10 cellular contexts compared by ENCODE assay signal in genomic region chr6:24431045-24431451, GRCh38. TPM values are rescaled to one million over a fixed set of nuclear protein-coding genes. Genes with fewer than 3 reads are reported as not detected.
A peak's percentile ranks its signal among the peaks of the same experiment; 100 is the strongest.
DNase-seq lines count a peak whose midpoint lies in the region; ATAC-seq and TF ChIP-seq lines count a peak whose summit lies in the region.
"Had no signal": no experiment of that assay in that cellular context is flagged by ENCODE, and none has a peak within 500 bp of the region (broad histone marks: within the 10 kb centered on the region; RNA-seq: fewer than 3 reads in every experiment).

No MANE protein-coding gene starts in this region.

- H3K4me3 ChIP-seq in HEK293 (ENCODE audit: low read depth, low read length) = no peak overlapping the region
- no peak overlapping the region for H3K4me3 ChIP-seq in left lung
- H3K4me3 ChIP-seq: BLaER1 had no signal

- H3K36me3 Mint-ChIP-seq in MCF 10A (ENCODE audit: insufficient read depth, unreplicated experiment) = peaks cover 7% of the 10 kb centered on the region

- H3K27ac Mint-ChIP-seq in MCF 10A (ENCODE audit: low read depth, unreplicated experiment) = no peak overlapping the region

- no TSS peak for BruUV-seq in MCF 10A (replicated peaks; lab: Mats Ljungman, UMichigan)

- no peak overlapping the region for H3K4me3 Mint-ChIP-seq in MCF 10A (ENCODE audit: unreplicated experiment)
- H3K4me3 Mint-ChIP-seq: activated T-cell treated with anti-CD3 and anti-CD28 coated beads, Interleukin-2, amount 50 U/mL, for 4 hours had no signal

- TF ChIP-seq CTCF in HEK293 (tag by site-specific recombination; IDR thresholded peaks at IDR 0.05) (no peak), MCF 10A (IDR thresholded peaks at IDR 0.05; ENCODE audit: unreplicated experiment) (peak; percentile 27), left lung (IDR thresholded peaks at IDR 0.05) (peak; percentile 54 to 60)

- H3K4me1 Mint-ChIP-seq in MCF 10A (ENCODE audit: insufficient read depth, unreplicated experiment) = peaks cover 6% of the 10 kb centered on the region

- peak; percentile 85 for ATAC-seq in left lung
- ATAC-seq in HG03175 (IDR thresholded peaks at IDR 0.05; ENCODE audit: unreplicated experiment) = no peak

- POLR2A ChIA-PET in HEK293 (lab: Yijun Ruan, JAX) = no interaction called here
- POLR2A ChIA-PET in MCF 10A (lab: Yijun Ruan, JAX) = interaction anchor here (1.1 to 1.6 kb wide), 2 partner anchors 28 to 90 kb away, joined by 3 to 4 read pairs; no protein-coding TSS in a partner anchor

- DNase-seq in DMS153 treated with DMSO at 0.1 percent for 48 hours (lab: John Stamatoyannopoulos, UW; ENCODE audit: unreplicated experiment) (peak; percentile 7), DMS153 (lab: John Stamatoyannopoulos, UW) (no peak), NCI-H82 (lab: John Stamatoyannopoulos, UW) (peak; percentile 77), MCF 10A (ENCODE audit: unreplicated experiment) (peak; percentile 69), left lung (no peak), SIG-M5 (lab: John Stamatoyannopoulos, UW) (no peak)
- DNase-seq: activated T-cell treated with anti-CD3 and anti-CD28 coated beads, Interleukin-2, amount 50 U/mL, for 4 hours had no signal

- H3K27ac ChIP-seq in HEK293 (ENCODE audit: extremely low read depth, low read depth, low read length) (no peak overlapping the region), left lung (no peak overlapping the region)
- H3K27ac ChIP-seq: BLaER1 had no signal

- no peaks in the 10 kb centered on the region for H3K4me1 ChIP-seq in HEK293 (ENCODE audit: control insufficient read depth, insufficient read depth, low read length)
- peaks cover 0 to 11% of the 10 kb centered on the region in 2 donors for H3K4me1 ChIP-seq in left lung
- H3K4me1 ChIP-seq: BLaER1 had no signal

- H3K9me3 ChIP-seq in HEK293 (ENCODE audit: control insufficient read depth, insufficient read depth, low read depth, low read length) (no peaks in the 10 kb centered on the region), left lung (no peaks in the 10 kb centered on the region)
- H3K9me3 ChIP-seq: BLaER1 had no signal

- no peaks in the 10 kb centered on the region for H3K27me3 ChIP-seq in left lung
- H3K27me3 ChIP-seq: BLaER1 had no signal

- H3K27me3 Mint-ChIP-seq in MCF 10A (ENCODE audit: insufficient read depth, unreplicated experiment) = no peaks in the 10 kb centered on the region

- intact Hi-C loops in MCF 10A (cut with micrococcal nuclease) (loop anchor here (1.0 to 10.0 kb wide), 4 partner anchors 64 to 336 kb away; partner anchors contain the start of gene ALDH5A1), left lung (cut with DNase I) (no loop called here)

- no peaks in the 10 kb centered on the region for H3K9me3 Mint-ChIP-seq in MCF 10A (ENCODE audit: unreplicated experiment)
- H3K9me3 Mint-ChIP-seq: activated T-cell treated with anti-CD3 and anti-CD28 coated beads, Interleukin-2, amount 50 U/mL, for 4 hours had no signal

- CTCF ChIA-PET in HEK293 (lab: Yijun Ruan, JAX) = interaction anchor here (0.6 to 5.4 kb wide), 43 partner anchors 10 to 1184 kb away, joined by 3 to 55 read pairs (median 4); partner anchors contain the start of genes ACOT13, ALDH5A1, GMNN and MRS2
- CTCF ChIA-PET in MCF 10A (lab: Yijun Ruan, JAX) = interaction anchor here (0.6 to 1.5 kb wide), 19 partner anchors 8 to 150 kb away, joined by 3 to 8 read pairs (median 3); partner anchors contain the start of gene GPLD1

- H3K36me3 ChIP-seq in HEK293 (ENCODE audit: control insufficient read depth in 2 of 2, insufficient read depth in 1 of 2, low read length in 2 of 2) = peaks cover 0 to 12% of the 10 kb centered on the region in 2 experiments
- peaks cover 0 to 8% of the 10 kb centered on the region in 2 donors for H3K36me3 ChIP-seq in left lung

TF ChIP-seq in HEK293, 187 proteins besides CTCF, POLR2A, EP300 and RAD21:
- TF ChIP-seq, protein P1, sequence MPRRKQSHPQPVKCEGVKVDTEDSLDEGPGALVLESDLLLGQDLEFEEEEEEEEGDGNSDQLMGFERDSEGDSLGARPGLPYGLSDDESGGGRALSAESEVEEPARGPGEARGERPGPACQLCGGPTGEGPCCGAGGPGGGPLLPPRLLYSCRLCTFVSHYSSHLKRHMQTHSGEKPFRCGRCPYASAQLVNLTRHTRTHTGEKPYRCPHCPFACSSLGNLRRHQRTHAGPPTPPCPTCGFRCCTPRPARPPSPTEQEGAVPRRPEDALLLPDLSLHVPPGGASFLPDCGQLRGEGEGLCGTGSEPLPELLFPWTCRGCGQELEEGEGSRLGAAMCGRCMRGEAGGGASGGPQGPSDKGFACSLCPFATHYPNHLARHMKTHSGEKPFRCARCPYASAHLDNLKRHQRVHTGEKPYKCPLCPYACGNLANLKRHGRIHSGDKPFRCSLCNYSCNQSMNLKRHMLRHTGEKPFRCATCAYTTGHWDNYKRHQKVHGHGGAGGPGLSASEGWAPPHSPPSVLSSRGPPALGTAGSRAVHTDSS (tag by site-specific recombination; IDR thresholded peaks at IDR 0.05) = peak; percentile 65
- TF ChIP-seq ZNF791 (tag by site-specific recombination; IDR thresholded peaks at IDR 0.05) = no peak
- TF ChIP-seq SETDB1 (IDR thresholded peaks at IDR 0.05; ENCODE audit: insufficient read length, low read length) = peak; percentile 14
- TF ChIP-seq ZNF654 (tag by site-specific recombination; IDR thresholded peaks at IDR 0.05; ENCODE audit: low read depth) = peak; percentile 76

RNA-seq across cellular contexts. Expression of gene MRS2, which starts 28.3 kb away (rescaled TPM):
- total RNA-seq in MCF 10A (2022) (21.2 and 23.0 TPM in 2 replicates), left lung (10 to 100 TPM; 29.7 to 32.6 TPM)

RNA-seq across cellular contexts. Expression of gene GPLD1, which starts 58.3 kb away (rescaled TPM):
- total RNA-seq in MCF 10A (2022) (0.16 and 0.20 TPM in 2 replicates), left lung (1 to 10 TPM; 1.7 to 2.7 TPM)

Comparison
In these comparisons a context has a peak if more than half of its experiments do, and no peak if none do; other contexts are left out.
1. DNase-seq: peak in DMS153 treated with DMSO at 0.1 percent for 48 hours (single experiment), NCI-H82 (single experiment) and MCF 10A (single experiment); none in DMS153 (single experiment), left lung (0 of 2) and SIG-M5 (single experiment).